ENCODE assay signal across 31 cellular contexts in genomic region chr16:85379041-85380001, GRCh38.
DNase-seq lines count a peak whose midpoint lies in the region; ATAC-seq and TF ChIP-seq lines count a peak whose summit lies in the region.
"Had no signal": no experiment of that assay in that cellular context is flagged by ENCODE, and none has a peak within 500 bp of the region (broad histone marks: within the 10 kb centered on the region; RNA-seq: fewer than 3 reads in every experiment).

No MANE protein-coding gene starts in this region.

- H3K9ac ChIP-seq in mesenchymal stem cell (ENCODE audit: low read length): no peak overlapping the region
- H3K9ac ChIP-seq: KMS-11 had no signal

- TF ChIP-seq CTCF in RWPE1 (conservative IDR thresholded peaks at IDR 0.05; ENCODE audit: low read depth) (no peak), spleen (IDR thresholded peaks at IDR 0.05 in 8 of 11, conservative IDR thresholded peaks at IDR 0.05 in 3 of 11) (no peak), esophagus muscularis mucosa (IDR thresholded peaks at IDR 0.05) (no peak)

- H3K4me3 ChIP-seq in mesenchymal stem cell (ENCODE audit: insufficient read depth in 1 of 2, low read depth in 1 of 2, low read length in 2 of 2): no peak overlapping the region
- no peak overlapping the region for H3K4me3 ChIP-seq in spleen
- no peak overlapping the region for H3K4me3 ChIP-seq in esophagus muscularis mucosa
- H3K4me3 ChIP-seq: body of pancreas, heart right ventricle, PC-9, prostate gland, thoracic aorta, vagina had no signal

- H3K4ac ChIP-seq in mesenchymal stem cell (ENCODE audit: low read depth in 1 of 2, low read length in 2 of 2): peak overlapping the region; percentile 75 to 90

- H3K36me3 Mint-ChIP-seq in activated naive CD4-positive, alpha-beta T cell treated with anti-CD3 and anti-CD28 coated beads, Interleukin-2, amount 50 U/mL, for 72 hours: no peaks in the 10 kb centered on the region
- H3K36me3 Mint-ChIP-seq in stimulated activated naive B cell treated with anti-CD40 and anti-IgM and Interleukin-4, amounts not matched to agents 10 μg/mL and 1 μg/mL and 100 μg/mL, for 72 hours: no peaks in the 10 kb centered on the region

- no peak for DNase-seq in activated naive CD4-positive, alpha-beta T cell treated with anti-CD3 and anti-CD28 coated beads, Interleukin-2, amount 50 U/mL, for 72 hours (ENCODE audit: low spot score in 2 of 2)
- no peak for DNase-seq in activated naive CD4-positive, alpha-beta T cell (lab: John Stamatoyannopoulos, UW)
- no peak for DNase-seq in RWPE1 (ENCODE audit: low spot score)
- DNase-seq in mesenchymal stem cell: no peak
- DNase-seq in stimulated activated naive B cell treated with anti-CD40 and anti-IgM and Interleukin-4, amounts not matched to agents 10 μg/mL and 1 μg/mL and 100 μg/mL, for 72 hours: no peak
- no peak for DNase-seq in DMS153 (lab: John Stamatoyannopoulos, UW)
- DNase-seq in spleen: no peak
- DNase-seq in esophagus muscularis mucosa (ENCODE audit: extremely low spot score): no peak
- DNase-seq: activated CD4-positive, alpha-beta T cell treated with anti-CD3 and anti-CD28 coated beads, Interleukin-2, amount 10 ng/mL, durations not matched to agents 24 days and 14 days; activated gamma-delta T cell treated with Interleukin-2 at 50 U/mL for 16 hours; activated T-cell treated with anti-CD3 and anti-CD28 coated beads, Interleukin-2, amount 50 U/mL, for 24 hours; body of pancreas; DMS53; effector memory CD4-positive, alpha-beta T cell; HCEC 1CT; heart right ventricle; kidney glomerular epithelial cell; NCI-H1417 treated with DMSO at 0.1 percent for 48 hours; NCI-H2107; NCI-H510A; NK-92 treated with Interleukin-12 subunit alpha and Interleukin-12 subunit beta, amount 100 ng/mL, for 24 hours; PC-9; SIG-M5; stimulated activated naive CD8-positive, alpha-beta T cell treated with anti-CD3 and anti-CD28 coated beads, Interleukin-15, Interleukin-2, amounts not matched to agents 100 U/mL and 50 U/mL, for 24 hours; SW 1271; T-helper 9 cell; WERI-Rb-1 had no signal

- H3K27me3 Mint-ChIP-seq in stimulated activated naive B cell treated with anti-CD40 and anti-IgM and Interleukin-4, amounts not matched to agents 10 μg/mL and 1 μg/mL and 100 μg/mL, for 72 hours: peaks cover 35 to 44% of the 10 kb centered on the region in 2 donors

- peak overlapping the region; percentile 73 to 91 for H2BK12ac ChIP-seq in mesenchymal stem cell (ENCODE audit: low read length in 2 of 2)

- H2AFZ ChIP-seq in mesenchymal stem cell (ENCODE audit: low read depth, low read length): no peak overlapping the region
- H2AFZ ChIP-seq: PC-9 had no signal

- H3K36me3 ChIP-seq in mesenchymal stem cell (ENCODE audit: control insufficient read depth in 1 of 2, insufficient read depth in 2 of 2, low read depth in 1 of 2, low read length in 2 of 2) (peaks cover 0 to 16% of the 10 kb centered on the region in 2 experiments), spleen (no peaks in the 10 kb centered on the region), esophagus muscularis mucosa (no peaks in the 10 kb centered on the region)
- H3K36me3 ChIP-seq: heart right ventricle, prostate gland, thoracic aorta, vagina, WERI-Rb-1 had no signal

- peaks cover 3 to 4% of the 10 kb centered on the region in 2 donors for H3K9me3 Mint-ChIP-seq in activated naive CD4-positive, alpha-beta T cell treated with anti-CD3 and anti-CD28 coated beads, Interleukin-2, amount 50 U/mL, for 72 hours
- H3K9me3 Mint-ChIP-seq in stimulated activated naive B cell treated with anti-CD40 and anti-IgM and Interleukin-4, amounts not matched to agents 10 μg/mL and 1 μg/mL and 100 μg/mL, for 72 hours: peaks cover 0 to 2% of the 10 kb centered on the region in 2 donors
- H3K9me3 Mint-ChIP-seq: activated T-cell treated with anti-CD3 and anti-CD28 coated beads, Interleukin-2, amount 50 U/mL, for 24 hours had no signal

- H3K4me1 Mint-ChIP-seq in stimulated activated naive B cell treated with anti-CD40 and anti-IgM and Interleukin-4, amounts not matched to agents 10 μg/mL and 1 μg/mL and 100 μg/mL, for 72 hours: no peaks in the 10 kb centered on the region
- H3K4me1 Mint-ChIP-seq: activated CD4-positive, alpha-beta T cell treated with anti-CD3 and anti-CD28 coated beads, Interleukin-2, amount 10 ng/mL, durations not matched to agents 24 days and 14 days had no signal

- TF ChIP-seq POLR2A in spleen (IDR thresholded peaks at IDR 0.05): no peak
- no peak for TF ChIP-seq POLR2A in esophagus muscularis mucosa (IDR thresholded peaks at IDR 0.05; ENCODE audit: low read depth)

- H3K4me1 ChIP-seq in mesenchymal stem cell (ENCODE audit: control insufficient read depth, insufficient read depth, low read depth, low read length): peaks cover 42% of the 10 kb centered on the region
- peaks cover 0 to 42% (median 21%) of the 10 kb centered on the region in 6 donors for H3K4me1 ChIP-seq in spleen
- peaks cover 39 to 89% (median 81%) of the 10 kb centered on the region in 4 donors for H3K4me1 ChIP-seq in esophagus muscularis mucosa

- H2BK5ac ChIP-seq in mesenchymal stem cell (ENCODE audit: low read depth, low read length, poor library complexity, severe bottlenecking): no peak overlapping the region

- peak overlapping the region; percentile 66 to 68 for H3K27ac Mint-ChIP-seq in activated naive CD4-positive, alpha-beta T cell treated with anti-CD3 and anti-CD28 coated beads, Interleukin-2, amount 50 U/mL, for 72 hours
- H3K27ac Mint-ChIP-seq in stimulated activated naive B cell treated with anti-CD40 and anti-IgM and Interleukin-4, amounts not matched to agents 10 μg/mL and 1 μg/mL and 100 μg/mL, for 72 hours: peak overlapping the region; percentile 57
- H3K27ac Mint-ChIP-seq: activated CD4-positive, alpha-beta T cell treated with anti-CD3 and anti-CD28 coated beads, Interleukin-2, amount 10 ng/mL, durations not matched to agents 24 days and 14 days; activated T-cell treated with anti-CD3 and anti-CD28 coated beads, Interleukin-2, amount 50 U/mL, for 24 hours had no signal

- H3K27ac ChIP-seq in RWPE1 (peak overlapping the region; percentile 21; the same call in 1 of the 2 replicates), mesenchymal stem cell (ENCODE audit: low read length, poor library complexity, severe bottlenecking) (no peak overlapping the region), spleen (no peak overlapping the region), esophagus muscularis mucosa (replicated peaks in 1 of 4) (no peak overlapping the region)
- H3K27ac ChIP-seq: body of pancreas, heart right ventricle, KMS-11, PC-9, prostate gland, thoracic aorta, vagina, WERI-Rb-1 had no signal

- H2BK15ac ChIP-seq in mesenchymal stem cell (ENCODE audit: low read depth, poor library complexity, severe bottlenecking): peak overlapping the region; percentile 29

- CTCF ChIA-PET in RWPE1 (lab: Yijun Ruan, JAX): no interaction called here

- intact Hi-C loops in spleen (cut with DNase I; ENCODE audit: low total_unique reads) (no loop called here), esophagus muscularis mucosa (cut with DNase I) (no loop called here)

- no peak overlapping the region for H3K23ac ChIP-seq in mesenchymal stem cell (ENCODE audit: low read length in 2 of 2)

- H3K4me2 ChIP-seq in mesenchymal stem cell (ENCODE audit: low read length, poor library complexity, severe bottlenecking): no peak overlapping the region
- H3K4me2 ChIP-seq: KMS-11, PC-9 had no signal

- peak overlapping the region; percentile 27 for H2AK5ac ChIP-seq in mesenchymal stem cell (ENCODE audit: low read length, severe bottlenecking)

- H3K4me3 Mint-ChIP-seq in stimulated activated naive B cell treated with anti-CD40 and anti-IgM and Interleukin-4, amounts not matched to agents 10 μg/mL and 1 μg/mL and 100 μg/mL, for 72 hours: no peak overlapping the region
- H3K4me3 Mint-ChIP-seq: activated CD4-positive, alpha-beta T cell treated with anti-CD3 and anti-CD28 coated beads, Interleukin-2, amount 10 ng/mL, durations not matched to agents 24 days and 14 days; activated T-cell treated with anti-CD3 and anti-CD28 coated beads, Interleukin-2, amount 50 U/mL, for 24 hours had no signal

- H3K27me3 ChIP-seq in mesenchymal stem cell (ENCODE audit: control insufficient read depth in 1 of 2, insufficient read depth in 1 of 2, low read length in 2 of 2) (no peaks in the 10 kb centered on the region), spleen (replicated peaks in 1 of 7) (peaks cover 0 to 36% (median 0%) of the 10 kb centered on the region in 7 donors), esophagus muscularis mucosa (no peaks in the 10 kb centered on the region)
- H3K27me3 ChIP-seq: body of pancreas, heart right ventricle, vagina had no signal

- peak overlapping the region in 1 of 2 experiments; percentile 78 for H3K14ac ChIP-seq in mesenchymal stem cell (ENCODE audit: low read length in 2 of 2)

- POLR2A ChIA-PET in RWPE1 (lab: Yijun Ruan, JAX; ENCODE audit: low non-redundant PET): no interaction called here

- H3K9me3 ChIP-seq in mesenchymal stem cell (ENCODE audit: control insufficient read depth, low read length) (no peaks in the 10 kb centered on the region), spleen (no peaks in the 10 kb centered on the region), esophagus muscularis mucosa (no peaks in the 10 kb centered on the region)
- H3K9me3 ChIP-seq: body of pancreas, heart right ventricle, prostate gland, thoracic aorta, vagina had no signal

- no peak overlapping the region for H2BK120ac ChIP-seq in mesenchymal stem cell (ENCODE audit: low read depth, low read length)

- H3K18ac ChIP-seq in mesenchymal stem cell (ENCODE audit: low read depth in 1 of 2, low read length in 2 of 2): peak overlapping the region; percentile 41 to 95

- TF ChIP-seq EP300 in esophagus muscularis mucosa (IDR thresholded peaks at IDR 0.05): no peak

- H3K79me1 ChIP-seq in mesenchymal stem cell (replicated peaks; ENCODE audit: low read length, poor library complexity, severe bottlenecking): peaks cover 21% of the 10 kb centered on the region

- H4K8ac ChIP-seq in mesenchymal stem cell (ENCODE audit: low read length): peak overlapping the region; percentile 69

- 91% methylated on average over 15 of the region's 15 CpGs for WGBS in mesenchymal stem cell
- WGBS in spleen, 5 donors: 70 to 85% (median 76%) methylated on average over 13 to 15 of the region's 15 CpGs
- 85% methylated on average over 15 of the region's 15 CpGs for WGBS in esophagus muscularis mucosa

- peak overlapping the region; percentile 88 for H4K91ac ChIP-seq in mesenchymal stem cell (ENCODE audit: low read length)

- no peak for ATAC-seq in activated naive CD4-positive, alpha-beta T cell treated with anti-CD3 and anti-CD28 coated beads, Interleukin-2, amount 50 U/mL, for 72 hours
- no peak for ATAC-seq in stimulated activated naive B cell treated with anti-CD40 and anti-IgM and Interleukin-4, amounts not matched to agents 10 μg/mL and 1 μg/mL and 100 μg/mL, for 72 hours (replicated peaks)
- ATAC-seq: body of pancreas; stimulated activated naive CD8-positive, alpha-beta T cell treated with anti-CD3 and anti-CD28 coated beads, Interleukin-15, Interleukin-2, amounts not matched to agents 100 U/mL and 50 U/mL, for 24 hours had no signal
